13 cellular contexts compared by ENCODE assay signal in the genomic region with DNA sequence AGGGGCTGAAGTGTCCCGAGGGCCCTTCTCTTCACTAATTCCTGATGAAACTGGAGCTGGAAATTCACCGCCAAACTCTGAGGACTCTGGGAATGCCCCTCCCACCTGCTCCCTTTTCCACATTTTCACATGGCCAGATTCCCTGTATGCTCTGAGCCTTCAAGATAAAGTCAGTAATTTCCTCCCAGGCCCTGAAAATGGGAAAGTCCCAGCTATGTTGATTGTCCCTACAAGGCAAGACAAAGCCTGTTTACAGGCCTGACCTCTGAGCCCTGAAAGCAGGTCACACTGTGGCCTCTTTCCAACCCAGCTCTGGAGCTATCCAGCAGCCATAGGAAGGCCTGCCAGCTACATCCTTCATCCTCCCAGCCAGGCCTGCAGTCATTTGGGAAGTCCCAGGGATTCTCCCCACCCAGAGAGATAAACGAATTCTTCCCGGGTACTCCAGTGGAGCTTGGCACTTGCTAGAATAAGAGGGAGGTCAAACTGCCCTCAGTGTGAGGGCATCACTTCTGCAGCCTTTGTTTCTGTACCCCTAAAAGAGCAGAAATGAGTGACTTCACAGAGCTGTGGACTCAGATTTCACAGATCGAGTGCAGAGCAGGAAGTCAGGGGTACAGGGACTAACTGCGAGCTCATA. TPM values are rescaled to one million over a fixed set of nuclear protein-coding genes. Genes with fewer than 3 reads are reported as not detected.
DNase-seq lines count a peak whose midpoint lies in the region; ATAC-seq and TF ChIP-seq lines count a peak whose summit lies in the region.
"Had no signal": no experiment of that assay in that cellular context is flagged by ENCODE, and none has a peak within 500 bp of the region (broad histone marks: within the 10 kb centered on the region; RNA-seq: fewer than 3 reads in every experiment).

No MANE protein-coding gene starts in this region.

- H3K27me3 ChIP-seq in BLaER1 = no peaks in the 10 kb centered on the region
- H3K27me3 ChIP-seq in SK-N-SH (ENCODE audit: insufficient read depth) = no peaks in the 10 kb centered on the region
- no peaks in the 10 kb centered on the region for H3K27me3 ChIP-seq in ovary

- H3K9ac ChIP-seq in BLaER1 = no peak overlapping the region
- no peak overlapping the region for H3K9ac ChIP-seq in SK-N-SH

- intact Hi-C loops in left cardiac atrium (cut with DNase I) (loop anchor here in 1 of 2 donors (5.0 kb wide), 1 partner anchor 33 kb away; no protein-coding TSS in a partner anchor), ovary (cut with DNase I) (no loop called here)

- H3K4me2 ChIP-seq in BLaER1 (peak overlapping the region; percentile 75), SK-N-SH (no peak overlapping the region)

- H3K9me2 ChIP-seq in SK-N-SH = no peaks in the 10 kb centered on the region

- DNase-seq in SK-N-SH (no peak), left cardiac atrium (peak; percentile 80), ovary (peak in 4 of 5 donors; percentile 38 to 65 (median 58)), NCI-H1417 (lab: John Stamatoyannopoulos, UW) (no peak), UCSD-AML1 (lab: John Stamatoyannopoulos, UW; ENCODE audit: unreplicated experiment) (no peak)
- no peak for DNase-seq in central memory CD4-positive, alpha-beta T cell
- DNase-seq: activated CD4-positive, alpha-beta T cell treated with anti-CD3 and anti-CD28 coated beads, Interleukin-2, amount 50 U/mL, for 4 hours; amniotic stem cell; glutamatergic neuron; NCI-H1436 treated with DMSO at 0.1 percent for 48 hours; posterior cingulate gyrus had no signal

- no peak for TF ChIP-seq POLR2A in ovary (IDR thresholded peaks at IDR 0.05)

- no peaks in the 10 kb centered on the region for H4K20me1 ChIP-seq in BLaER1
- no peaks in the 10 kb centered on the region for H4K20me1 ChIP-seq in SK-N-SH (ENCODE audit: insufficient read depth)

- H3K4me3 ChIP-seq in BLaER1 (no peak overlapping the region), SK-N-SH (ENCODE audit: low read depth in 2 of 2, low read length in 1 of 2) (no peak overlapping the region), ovary (no peak overlapping the region)

- ATAC-seq in left cardiac atrium (peak; percentile 81 to 82), GM19324 (IDR thresholded peaks at IDR 0.05; ENCODE audit: low FRiP score, unreplicated experiment) (no peak)

- TF ChIP-seq EP300 in SK-N-SH (IDR thresholded peaks at IDR 0.05; ENCODE audit: borderline replicate concordance in 1 of 2, low read depth in 1 of 2, low read length in 1 of 2) = 0 out of 4 replicates have a peak, but pooled peaks of 1 of the 2 experiments have one; percentile 17
- TF ChIP-seq EP300 in ovary (IDR thresholded peaks at IDR 0.05) = no peak

- H3K4me1 ChIP-seq in BLaER1 (peaks cover 39% of the 10 kb centered on the region), SK-N-SH (ENCODE audit: control insufficient read depth in 1 of 2, insufficient read depth in 2 of 2, low read depth in 1 of 2, low read length in 1 of 2) (peaks cover 17 to 22% of the 10 kb centered on the region in 2 experiments; a peak in 3 of 4 replicates), ovary (ENCODE audit: insufficient read depth) (peaks cover 8% of the 10 kb centered on the region)

- no peak overlapping the region for H2AFZ ChIP-seq in SK-N-SH (ENCODE audit: low read depth)

- CTCF ChIA-PET in SK-N-SH (lab: Yijun Ruan, JAX) = interaction anchor here (1.5 to 2.5 kb wide), 2 partner anchors 35 to 126 kb away, joined by 4 to 10 read pairs; no protein-coding TSS in a partner anchor

- H3F3A ChIP-seq in SK-N-SH (replicated peaks; ENCODE audit: insufficient read depth) = peaks cover 25% of the 10 kb centered on the region

- WGBS in SK-N-SH (ENCODE audit: low lambda C conversion rate) = 55% methylated on average over 6 of the region's 6 CpGs
- WGBS in ovary, 3 donors = 27 to 35% (median 30%) methylated on average over 6 of the region's 6 CpGs

- peaks cover 5% of the 10 kb centered on the region for H3K9me3 ChIP-seq in BLaER1
- no peaks in the 10 kb centered on the region for H3K9me3 ChIP-seq in SK-N-SH
- no peaks in the 10 kb centered on the region for H3K9me3 ChIP-seq in ovary

- no peak for TF ChIP-seq CTCF in SK-N-SH (IDR thresholded peaks at IDR 0.05)
- no peak for TF ChIP-seq CTCF in ovary (IDR thresholded peaks at IDR 0.05)

- H3K36me3 ChIP-seq in BLaER1 (no peaks in the 10 kb centered on the region), SK-N-SH (replicated peaks in 1 of 2; ENCODE audit: control insufficient read depth in 1 of 2, insufficient read depth in 2 of 2, low read length in 1 of 2) (no peaks in the 10 kb centered on the region), ovary (no peaks in the 10 kb centered on the region)

- no peaks in the 10 kb centered on the region for H3K79me2 ChIP-seq in SK-N-SH (ENCODE audit: insufficient read depth)

- H3K27ac ChIP-seq in BLaER1 = peak overlapping the region; percentile 68; the same call in 1 of the 2 replicates
- no peak overlapping the region for H3K27ac ChIP-seq in SK-N-SH (ENCODE audit: low read depth in 2 of 2, low read length in 1 of 2)
- H3K27ac ChIP-seq in ovary = peak overlapping the region in 1 of 2 donors; percentile 26

- TF ChIP-seq RAD21 in SK-N-SH (IDR thresholded peaks at IDR 0.05; ENCODE audit: low read length) = no peak

- POLR2A ChIA-PET in SK-N-SH (lab: Yijun Ruan, JAX) = no interaction called here

TF ChIP-seq in SK-N-SH, 30 proteins besides CTCF, POLR2A, EP300 and RAD21:
- TF ChIP-seq TAF1 (IDR thresholded peaks at IDR 0.05; ENCODE audit: borderline replicate concordance, low read depth, low read length) = no peak
- TF ChIP-seq, protein P1, sequence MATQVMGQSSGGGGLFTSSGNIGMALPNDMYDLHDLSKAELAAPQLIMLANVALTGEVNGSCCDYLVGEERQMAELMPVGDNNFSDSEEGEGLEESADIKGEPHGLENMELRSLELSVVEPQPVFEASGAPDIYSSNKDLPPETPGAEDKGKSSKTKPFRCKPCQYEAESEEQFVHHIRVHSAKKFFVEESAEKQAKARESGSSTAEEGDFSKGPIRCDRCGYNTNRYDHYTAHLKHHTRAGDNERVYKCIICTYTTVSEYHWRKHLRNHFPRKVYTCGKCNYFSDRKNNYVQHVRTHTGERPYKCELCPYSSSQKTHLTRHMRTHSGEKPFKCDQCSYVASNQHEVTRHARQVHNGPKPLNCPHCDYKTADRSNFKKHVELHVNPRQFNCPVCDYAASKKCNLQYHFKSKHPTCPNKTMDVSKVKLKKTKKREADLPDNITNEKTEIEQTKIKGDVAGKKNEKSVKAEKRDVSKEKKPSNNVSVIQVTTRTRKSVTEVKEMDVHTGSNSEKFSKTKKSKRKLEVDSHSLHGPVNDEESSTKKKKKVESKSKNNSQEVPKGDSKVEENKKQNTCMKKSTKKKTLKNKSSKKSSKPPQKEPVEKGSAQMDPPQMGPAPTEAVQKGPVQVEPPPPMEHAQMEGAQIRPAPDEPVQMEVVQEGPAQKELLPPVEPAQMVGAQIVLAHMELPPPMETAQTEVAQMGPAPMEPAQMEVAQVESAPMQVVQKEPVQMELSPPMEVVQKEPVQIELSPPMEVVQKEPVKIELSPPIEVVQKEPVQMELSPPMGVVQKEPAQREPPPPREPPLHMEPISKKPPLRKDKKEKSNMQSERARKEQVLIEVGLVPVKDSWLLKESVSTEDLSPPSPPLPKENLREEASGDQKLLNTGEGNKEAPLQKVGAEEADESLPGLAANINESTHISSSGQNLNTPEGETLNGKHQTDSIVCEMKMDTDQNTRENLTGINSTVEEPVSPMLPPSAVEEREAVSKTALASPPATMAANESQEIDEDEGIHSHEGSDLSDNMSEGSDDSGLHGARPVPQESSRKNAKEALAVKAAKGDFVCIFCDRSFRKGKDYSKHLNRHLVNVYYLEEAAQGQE (IDR thresholded peaks at IDR 0.05; ENCODE audit: low read depth, low read length) = peak; percentile 93
TF ChIP-seq in SK-N-SH: peak in this region for 1.

RNA-seq across cellular contexts. Expression of gene CCL2, which starts 19.6 kb away (rescaled TPM):
- polyA plus RNA-seq in SK-N-SH (2012; rRNA removed) (210 and 296 TPM in 2 replicates), ovary (10 to 100 TPM; 35.1 to 50.9 TPM)
- polyA plus RNA-seq in SK-N-SH (2012; cell fraction: cytosol; rRNA removed) = 243 and 263 TPM in 2 replicates
- 186 and 278 TPM in 2 replicates for polyA plus RNA-seq in SK-N-SH (2012; cell fraction: nucleus; rRNA removed)
- total RNA-seq in left cardiac atrium (100 to 1,000 TPM in 1 of 2 donors, 10 to 100 TPM in 1; 36.8 to 268 TPM), ovary (100 to 1,000 TPM in 1 of 7 donors, 10 to 100 TPM in 5, 1 to 10 TPM in 1; 5.0 to 156 (median 25.3) TPM)

RNA-seq across cellular contexts. Expression of gene CCL7, which starts 34.5 kb away (rescaled TPM):
- polyA plus RNA-seq in SK-N-SH (2012; rRNA removed) (0.50 and 0.72 TPM in 2 replicates), ovary (not detected)
- polyA plus RNA-seq in SK-N-SH (2012; cell fraction: cytosol; rRNA removed) = 0.89 and 0.94 TPM in 2 replicates
- 0.38 and 0.59 TPM in 2 replicates for polyA plus RNA-seq in SK-N-SH (2012; cell fraction: nucleus; rRNA removed)
- total RNA-seq in left cardiac atrium (not detected), ovary (under 1 TPM in 1 of 7 donors, not detected in 6; 0.46 TPM)

RNA-seq across cellular contexts. Expression of gene CCL11, which starts 50.0 kb away (rescaled TPM):
- polyA plus RNA-seq in SK-N-SH (2012; rRNA removed) = not detected in 2 replicates
- not detected in 2 replicates for polyA plus RNA-seq in SK-N-SH (2012; cell fraction: cytosol; rRNA removed)
- not detected in 2 replicates for polyA plus RNA-seq in SK-N-SH (2012; cell fraction: nucleus; rRNA removed)
- total RNA-seq in left cardiac atrium = 1 to 10 TPM; 1.7 to 5.4 TPM
- total RNA-seq in ovary = not detected
- polyA plus RNA-seq in ovary = 1 to 10 TPM in 1 of 2 donors, under 1 TPM in 1; 0.35 to 2.0 TPM

Comparison
In these comparisons a context has a peak if more than half of its experiments do, and no peak if none do; other contexts are left out.
1. DNase-seq: peak in left cardiac atrium (single experiment) and ovary (4 of 5); none in SK-N-SH (single experiment), NCI-H1417 (0 of 3), central memory CD4-positive, alpha-beta T cell (single experiment) and UCSD-AML1 (single experiment).